In genomic region chr9:124356745-124357390, GRCh38 we compare ENCODE assay signal across 15 cellular contexts. TPM values are rescaled to one million over a fixed set of nuclear protein-coding genes. Genes with fewer than 3 reads are reported as not detected.
DNase-seq lines count a peak whose midpoint lies in the region; ATAC-seq and TF ChIP-seq lines count a peak whose summit lies in the region.
"Had no signal": no experiment of that assay in that cellular context is flagged by ENCODE, and none has a peak within 500 bp of the region (broad histone marks: within the 10 kb centered on the region; RNA-seq: fewer than 3 reads in every experiment).

No MANE protein-coding gene starts in this region.

- no peak for DNase-seq in activated naive CD4-positive, alpha-beta T cell treated with anti-CD3 and anti-CD28 coated beads, Interleukin-2, amount 10 ng/mL, durations not matched to agents 7 days and 5 days
- no peak for DNase-seq in activated naive CD4-positive, alpha-beta T cell (lab: John Stamatoyannopoulos, UW)
- DNase-seq in WTC11 (ENCODE audit: low spot score) (no peak), immature natural killer cell (no peak), type B pancreatic cell (ENCODE audit: extremely low spot score, unreplicated experiment) (peak; percentile 45), NCI-H345 treated with DMSO at 0.1 percent for 48 hours (lab: John Stamatoyannopoulos, UW; ENCODE audit: unreplicated experiment) (no peak)
- DNase-seq in stimulated activated naive CD4-positive, alpha-beta T cell (lab: John Stamatoyannopoulos, UW) = no peak
- no peak for DNase-seq in stimulated activated CD4-positive, alpha-beta T cell treated with anti-CD3 and anti-CD28 coated beads, Interleukin-4, amount 100 ng/mL, for 1 hour
- DNase-seq: activated T-cell treated with anti-CD3 and anti-CD28 coated beads for 4 hours; Karpas-422; NCI-H1694; NCI-H510A; stimulated activated CD4-positive, alpha-beta T cell treated with anti-CD3 and anti-CD28 coated beads, Interleukin-15, amount 100 ng/mL, for 24 hours; thyroid gland had no signal

- POLR2A ChIA-PET in WTC11 (lab: Charles Lee) = no interaction called here

- ATAC-seq in WTC11 = no peak
- ATAC-seq: SK-N-SH treated with all-trans-retinoic acid at 6 μM for 48 hours had no signal

- H3K4me1 Mint-ChIP-seq in activated naive CD4-positive, alpha-beta T cell treated with anti-CD3 and anti-CD28 coated beads, Interleukin-2, amount 10 ng/mL, durations not matched to agents 7 days and 5 days = peaks cover 11% of the 10 kb centered on the region
- H3K4me1 Mint-ChIP-seq in WTC11 (0 out of 2 replicates have a peak, but pooled peaks cover 11% of the 10 kb centered on the region), immature natural killer cell (peaks cover 39 to 55% of the 10 kb centered on the region in 2 donors), type B pancreatic cell (ENCODE audit: unreplicated experiment) (peaks cover 5% of the 10 kb centered on the region)

- CTCF ChIA-PET in activated naive CD4-positive, alpha-beta T cell treated with anti-CD3 and anti-CD28 coated beads, Interleukin-2, amount 10 ng/mL, durations not matched to agents 7 days and 5 days (lab: Charles Lee) = interaction anchor here (0.5 to 0.8 kb wide), 2 partner anchors 8 to 31 kb away, joined by 3 read pairs; no protein-coding TSS in a partner anchor
- CTCF ChIA-PET in WTC11 (lab: Charles Lee) = interaction anchor here (0.7 to 2.2 kb wide), 4 partner anchors 9 to 32 kb away, joined by 3 to 11 read pairs (median 4); no protein-coding TSS in a partner anchor

- peaks cover 27% of the 10 kb centered on the region for H3K36me3 Mint-ChIP-seq in activated naive CD4-positive, alpha-beta T cell treated with anti-CD3 and anti-CD28 coated beads, Interleukin-2, amount 10 ng/mL, durations not matched to agents 7 days and 5 days
- peaks cover 22% of the 10 kb centered on the region for H3K36me3 Mint-ChIP-seq in WTC11
- peaks cover 3 to 17% (median 5%) of the 10 kb centered on the region in 3 donors for H3K36me3 Mint-ChIP-seq in immature natural killer cell
- peaks cover 19% of the 10 kb centered on the region for H3K36me3 Mint-ChIP-seq in type B pancreatic cell

- TF ChIP-seq CTCF in WTC11 (IDR thresholded peaks at IDR 0.05) (no peak), type B pancreatic cell (conservative IDR thresholded peaks at IDR 0.05) (no peak)

- peak overlapping the region; percentile 34 for H3K27ac Mint-ChIP-seq in activated naive CD4-positive, alpha-beta T cell treated with anti-CD3 and anti-CD28 coated beads, Interleukin-2, amount 10 ng/mL, durations not matched to agents 7 days and 5 days
- H3K27ac Mint-ChIP-seq in WTC11 (peak overlapping the region; percentile 40; the same call in 1 of the 2 replicates), immature natural killer cell (peak overlapping the region in 5 of 6 donors; percentile 9 to 67 (median 37)), type B pancreatic cell (no peak overlapping the region)

- H3K9me3 Mint-ChIP-seq in activated naive CD4-positive, alpha-beta T cell treated with anti-CD3 and anti-CD28 coated beads, Interleukin-2, amount 10 ng/mL, durations not matched to agents 7 days and 5 days = no peaks in the 10 kb centered on the region
- H3K9me3 Mint-ChIP-seq in WTC11 (no peaks in the 10 kb centered on the region), immature natural killer cell (no peaks in the 10 kb centered on the region), type B pancreatic cell (no peaks in the 10 kb centered on the region)

- H3K4me3 Mint-ChIP-seq in activated naive CD4-positive, alpha-beta T cell treated with anti-CD3 and anti-CD28 coated beads, Interleukin-2, amount 10 ng/mL, durations not matched to agents 7 days and 5 days = no peak overlapping the region
- H3K4me3 Mint-ChIP-seq in WTC11 = no peak overlapping the region
- H3K4me3 Mint-ChIP-seq in immature natural killer cell = no peak overlapping the region
- H3K4me3 Mint-ChIP-seq in type B pancreatic cell = no peak overlapping the region

- no peaks in the 10 kb centered on the region for H3K27me3 Mint-ChIP-seq in activated naive CD4-positive, alpha-beta T cell treated with anti-CD3 and anti-CD28 coated beads, Interleukin-2, amount 10 ng/mL, durations not matched to agents 7 days and 5 days
- H3K27me3 Mint-ChIP-seq in WTC11 (ENCODE audit: low read depth) = no peaks in the 10 kb centered on the region
- H3K27me3 Mint-ChIP-seq in immature natural killer cell (ENCODE audit: low read depth in 3 of 3) = peaks cover 0 to 2% (median 1%) of the 10 kb centered on the region in 3 donors
- no peaks in the 10 kb centered on the region for H3K27me3 Mint-ChIP-seq in type B pancreatic cell

TF ChIP-seq in WTC11, 78 proteins besides CTCF, POLR2A, EP300 and RAD21:
- TF ChIP-seq ZNF219 (CRISPR knock-in tag; IDR thresholded peaks at IDR 0.05; ENCODE audit: borderline replicate concordance) (no peak), ELF4 (CRISPR knock-in tag; IDR thresholded peaks at IDR 0.05; ENCODE audit: low read depth) (no peak), ZNF121 (CRISPR knock-in tag; IDR thresholded peaks at IDR 0.05) (no peak)

RNA-seq across cellular contexts. Expression of gene PSMB7, which starts 58.4 kb away (rescaled TPM):
- 160 to 187 TPM (median 164 TPM) in 3 replicates for total RNA-seq in WTC11 (2021)
- 100 to 1,000 TPM; 167 to 256 (median 186) TPM for polyA plus RNA-seq in immature natural killer cell
- total RNA-seq in type B pancreatic cell (ENCODE audit: low replicate concordance) = 148 and 168 TPM in 2 replicates
